Comparison of ENCODE assay signal across 15 cellular contexts in genomic region chr3:129745253-129745652, GRCh38.
DNase-seq lines count a peak whose midpoint lies in the region; ATAC-seq and TF ChIP-seq lines count a peak whose summit lies in the region.
"Had no signal": no experiment of that assay in that cellular context is flagged by ENCODE, and none has a peak within 500 bp of the region (broad histone marks: within the 10 kb centered on the region; RNA-seq: fewer than 3 reads in every experiment).

No MANE protein-coding gene starts in this region.

- TF ChIP-seq CTCF in astrocyte of the spinal cord (IDR thresholded peaks at IDR 0.05; ENCODE audit: low read depth, low read length) (no peak), heart left ventricle (IDR thresholded peaks at IDR 0.05) (no peak), psoas muscle (IDR thresholded peaks at IDR 0.05) (no peak), sigmoid colon (IDR thresholded peaks at IDR 0.05) (no peak), vagina (IDR thresholded peaks at IDR 0.05) (no peak)

- no peaks in the 10 kb centered on the region for H3K27me3 ChIP-seq in heart left ventricle
- no peaks in the 10 kb centered on the region for H3K27me3 ChIP-seq in psoas muscle (ENCODE audit: insufficient read depth in 3 of 3, low read length in 2 of 3)
- no peaks in the 10 kb centered on the region for H3K27me3 ChIP-seq in sigmoid colon
- no peaks in the 10 kb centered on the region for H3K27me3 ChIP-seq in vagina

- H3K4me3 ChIP-seq in astrocyte of the spinal cord (ENCODE audit: low read depth, low read length) (no peak overlapping the region), heart left ventricle (no peak overlapping the region), psoas muscle (no peak overlapping the region), sigmoid colon (no peak overlapping the region), vagina (no peak overlapping the region)

- ATAC-seq in heart left ventricle (peak in 3 of 4 donors; percentile 44 to 67 (median 59)), psoas muscle (peak; percentile 44 to 62 (median 50))
- ATAC-seq: stimulated activated naive CD8-positive, alpha-beta T cell treated with anti-CD3 and anti-CD28 coated beads, Interleukin-15, amount 100 ng/mL, for 72 hours had no signal

- DNase-seq in GM04504 (ENCODE audit: low read depth) (peak; percentile 13), astrocyte of the spinal cord (ENCODE audit: low read depth, low spot score) (peak; percentile 62), heart left ventricle (no peak), psoas muscle (no peak), SKM-1 treated with dmso at 0.1 percent for 144 hours (lab: John Stamatoyannopoulos, UW; ENCODE audit: unreplicated experiment) (no peak), sigmoid colon (no peak), vagina (ENCODE audit: extremely low spot score in 2 of 2) (no peak)
- no peak for DNase-seq in activated CD4-positive, alpha-beta T cell treated with anti-CD3 and anti-CD28 coated beads for 4 hours
- DNase-seq: activated CD4-positive, alpha-beta memory T cell treated with anti-CD3 and anti-CD28 coated beads, Interleukin-2, amount 10 ng/mL, durations not matched to agents 7 days and 5 days; CD8-positive, alpha-beta memory T cell; central memory CD4-positive, alpha-beta T cell; NCI-H1105 treated with DMSO at 0.1 percent for 48 hours; NCI-H526 treated with DMSO at 0.1 percent for 48 hours; RPMI8226; stimulated activated naive CD8-positive, alpha-beta T cell treated with anti-CD3 and anti-CD28 coated beads, Interleukin-15, amount 100 ng/mL, for 72 hours had no signal

- TF ChIP-seq EP300 in sigmoid colon (IDR thresholded peaks at IDR 0.05) = no peak

- in situ Hi-C loops in astrocyte of the spinal cord (cut with HindIII; ENCODE audit: low sequenced_read_pairs) = no loop called here

- intact Hi-C loops in heart left ventricle (cut with DNase I) (no loop called here), psoas muscle (cut with DNase I) (no loop called here), sigmoid colon (cut with DNase I) (no loop called here), vagina (cut with DNase I) (no loop called here)

- peaks cover 0 to 19% (median 6%) of the 10 kb centered on the region in 12 donors for H3K4me1 ChIP-seq in heart left ventricle
- H3K4me1 ChIP-seq in psoas muscle = peaks cover 16% of the 10 kb centered on the region
- H3K4me1 ChIP-seq in sigmoid colon = peaks cover 0 to 17% (median 11%) of the 10 kb centered on the region in 4 donors
- H3K4me1 ChIP-seq in vagina = no peaks in the 10 kb centered on the region

- 40 to 50% (median 46%) methylated on average over 2 of the region's 2 CpGs for WGBS in heart left ventricle, 4 donors
- 30 to 65% (median 36%) methylated on average over 2 of the region's 2 CpGs for WGBS in psoas muscle, 3 donors
- 71 to 87% methylated on average over 2 of the region's 2 CpGs for WGBS in sigmoid colon, 2 donors

- TF ChIP-seq POLR2A in heart left ventricle (IDR thresholded peaks at IDR 0.05) (no peak), sigmoid colon (IDR thresholded peaks at IDR 0.05) (no peak), vagina (IDR thresholded peaks at IDR 0.05) (no peak)

- no peaks in the 10 kb centered on the region for H3K36me3 ChIP-seq in heart left ventricle
- no peaks in the 10 kb centered on the region for H3K36me3 ChIP-seq in psoas muscle (ENCODE audit: insufficient read depth in 1 of 2, low read depth in 1 of 2)
- no peaks in the 10 kb centered on the region for H3K36me3 ChIP-seq in sigmoid colon
- no peaks in the 10 kb centered on the region for H3K36me3 ChIP-seq in vagina

- no peak overlapping the region for H3K27ac ChIP-seq in heart left ventricle
- H3K27ac ChIP-seq in psoas muscle = no peak overlapping the region
- peak overlapping the region in 2 of 4 donors; percentile 44 for H3K27ac ChIP-seq in sigmoid colon
- no peak overlapping the region for H3K27ac ChIP-seq in vagina

- no peaks in the 10 kb centered on the region for H3K9me3 ChIP-seq in heart left ventricle
- H3K9me3 ChIP-seq in psoas muscle = no peaks in the 10 kb centered on the region
- no peaks in the 10 kb centered on the region for H3K9me3 ChIP-seq in sigmoid colon
- no peaks in the 10 kb centered on the region for H3K9me3 ChIP-seq in vagina

Comparison
In these comparisons a context has a peak if more than half of its experiments do, and no peak if none do; other contexts are left out.
1. DNase-seq: peak in GM04504 (single experiment) and astrocyte of the spinal cord (single experiment); none in heart left ventricle (0 of 5), psoas muscle (0 of 2), activated CD4-positive, alpha-beta T cell treated with anti-CD3 and anti-CD28 coated beads for 4 hours (0 of 2), SKM-1 treated with dmso at 0.1 percent for 144 hours (single experiment), sigmoid colon (single experiment) and vagina (0 of 2).